ENCODE assay signal across 15 cellular contexts in the genomic region with DNA sequence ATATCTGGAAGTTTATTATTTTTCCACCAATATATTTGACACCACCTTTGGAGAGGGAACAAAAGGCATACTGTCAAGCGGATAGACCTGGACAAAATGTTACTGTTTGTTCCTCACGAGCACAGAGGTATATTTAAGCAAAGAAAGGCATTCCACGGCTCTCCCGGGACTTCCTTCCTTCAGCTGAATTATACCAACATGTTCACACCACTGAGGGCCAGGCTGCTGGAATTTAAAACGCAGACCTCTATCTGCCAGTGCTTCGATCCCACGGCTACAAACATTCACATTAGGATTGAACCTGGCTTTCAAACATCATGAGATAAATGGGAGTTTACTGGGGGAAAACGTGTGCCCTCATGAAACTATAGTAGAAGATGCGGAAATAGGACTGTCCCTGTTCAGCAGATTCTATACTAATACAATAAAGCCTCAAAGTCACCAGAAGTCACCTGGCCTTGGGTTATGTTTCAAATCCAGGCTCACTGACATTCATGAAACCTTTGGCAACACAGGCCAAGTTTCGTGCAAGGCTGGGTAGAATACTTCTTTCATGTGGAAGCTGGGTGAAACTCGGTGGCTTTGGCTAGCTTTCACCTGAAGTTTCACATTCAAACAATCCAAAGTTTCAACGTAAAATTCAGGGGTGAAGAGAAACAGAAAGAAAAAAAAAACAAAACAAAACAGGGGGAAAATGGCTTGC. TPM values are rescaled to one million over a fixed set of nuclear protein-coding genes. Genes with fewer than 3 reads are reported as not detected.
DNase-seq lines count a peak whose midpoint lies in the region; ATAC-seq and TF ChIP-seq lines count a peak whose summit lies in the region.
"Had no signal": no experiment of that assay in that cellular context is flagged by ENCODE, and none has a peak within 500 bp of the region (broad histone marks: within the 10 kb centered on the region; RNA-seq: fewer than 3 reads in every experiment).

No MANE protein-coding gene starts in this region.

- no peak for TF ChIP-seq CTCF in ascending aorta (IDR thresholded peaks at IDR 0.05)
- TF ChIP-seq CTCF in sigmoid colon (IDR thresholded peaks at IDR 0.05): no peak
- no peak for TF ChIP-seq CTCF in spleen (IDR thresholded peaks at IDR 0.05 in 8 of 11, conservative IDR thresholded peaks at IDR 0.05 in 3 of 11)

- H3K27me3 ChIP-seq in ascending aorta (no peaks in the 10 kb centered on the region), sigmoid colon (no peaks in the 10 kb centered on the region), spleen (replicated peaks in 1 of 7) (peaks cover 0 to 7% (median 0%) of the 10 kb centered on the region in 7 donors)

- H3K9me3 Mint-ChIP-seq in activated naive CD4-positive, alpha-beta T cell treated with anti-CD3 and anti-CD28 coated beads, Interleukin-2, amount 50 U/mL, for 72 hours: peaks cover 7 to 12% of the 10 kb centered on the region in 2 donors

- H3K4me3 ChIP-seq in ascending aorta (peak overlapping the region; percentile 55 to 64), sigmoid colon (peak overlapping the region in 2 of 4 donors; percentile 36 to 42), spleen (no peak overlapping the region)
- H3K4me3 ChIP-seq: skin epidermis had no signal

- intact Hi-C loops in ascending aorta (cut with DNase I) (loop anchor here (2.0 kb wide), 3 partner anchors 34 to 116 kb away; no protein-coding TSS in a partner anchor), sigmoid colon (cut with DNase I) (no loop called here), spleen (cut with DNase I; ENCODE audit: low total_unique reads) (no loop called here)

- TF ChIP-seq EP300 in sigmoid colon (IDR thresholded peaks at IDR 0.05): no peak

- H3K27ac ChIP-seq in ascending aorta: peak overlapping the region; percentile 52 to 81
- H3K27ac ChIP-seq in sigmoid colon: peak overlapping the region; percentile 74 to 87 (median 79)
- H3K27ac ChIP-seq in spleen: peak overlapping the region in 3 of 8 donors; percentile 46 to 68 (median 51)

- H3K4me1 ChIP-seq in ascending aorta (peaks cover 0 to 24% of the 10 kb centered on the region in 2 donors), sigmoid colon (peaks cover 0 to 42% (median 25%) of the 10 kb centered on the region in 4 donors), spleen (peaks cover 0 to 28% (median 9%) of the 10 kb centered on the region in 6 donors)
- H3K4me1 ChIP-seq: Caco-2 had no signal

- WGBS in sigmoid colon, 2 donors: 87 to 88% methylated on average over 12 of the region's 12 CpGs
- WGBS in spleen, 5 donors: 78 to 92% (median 84%) methylated on average over 12 of the region's 12 CpGs

- DNase-seq in ascending aorta (ENCODE audit: low spot score in 2 of 2) (no peak), left lobe of liver (ENCODE audit: low spot score) (no peak), sigmoid colon (no peak), AG20443 (ENCODE audit: low spot score) (no peak), NCI-H1048 (lab: John Stamatoyannopoulos, UW) (no peak), spleen (no peak)
- DNase-seq in activated naive CD4-positive, alpha-beta T cell treated with anti-CD3 and anti-CD28 coated beads, Interleukin-2, amount 50 U/mL, for 72 hours (ENCODE audit: low spot score in 2 of 2): no peak
- DNase-seq: Caco-2; naive thymus-derived CD8-positive, alpha-beta T cell; NCI-H1092; NCI-H226; SK-N-SH; stimulated activated naive CD4-positive, alpha-beta T cell treated with Interleukin-2 at 50 U/mL for 16 hours had no signal

- no peaks in the 10 kb centered on the region for H3K36me3 Mint-ChIP-seq in activated naive CD4-positive, alpha-beta T cell treated with anti-CD3 and anti-CD28 coated beads, Interleukin-2, amount 50 U/mL, for 72 hours

- TF ChIP-seq POLR2A in sigmoid colon (IDR thresholded peaks at IDR 0.05): no peak
- no peak for TF ChIP-seq POLR2A in spleen (IDR thresholded peaks at IDR 0.05)

- H3K27ac Mint-ChIP-seq in activated naive CD4-positive, alpha-beta T cell treated with anti-CD3 and anti-CD28 coated beads, Interleukin-2, amount 50 U/mL, for 72 hours: no peak overlapping the region
- H3K27ac Mint-ChIP-seq: naive thymus-derived CD8-positive, alpha-beta T cell had no signal

- no peaks in the 10 kb centered on the region for H3K9me3 ChIP-seq in ascending aorta
- peaks cover 0 to 2% (median 0%) of the 10 kb centered on the region in 4 donors for H3K9me3 ChIP-seq in sigmoid colon
- H3K9me3 ChIP-seq in spleen: peaks cover 0 to 13% (median 9%) of the 10 kb centered on the region in 8 donors
- H3K9me3 ChIP-seq: Caco-2, SK-N-SH had no signal

- no peaks in the 10 kb centered on the region for H3K36me3 ChIP-seq in ascending aorta
- no peaks in the 10 kb centered on the region for H3K36me3 ChIP-seq in sigmoid colon
- H3K36me3 ChIP-seq in spleen: no peaks in the 10 kb centered on the region

- ATAC-seq in GM21717 (IDR thresholded peaks at IDR 0.05; ENCODE audit: unreplicated experiment) (peak; percentile 66), left lobe of liver (peak; percentile 5)
- ATAC-seq in activated naive CD4-positive, alpha-beta T cell treated with anti-CD3 and anti-CD28 coated beads, Interleukin-2, amount 50 U/mL, for 72 hours: no peak
- ATAC-seq: naive thymus-derived CD8-positive, alpha-beta T cell had no signal

RNA-seq across cellular contexts. Expression of gene SORBS2, which starts 39.5 kb away (rescaled TPM):
- total RNA-seq in ascending aorta: 246 TPM
- 126 TPM for total RNA-seq in left lobe of liver
- total RNA-seq in sigmoid colon: 1,000 to 10,000 TPM in 1 of 4 donors, 100 to 1,000 TPM in 3; 849 to 1,032 (median 869) TPM
- polyA plus RNA-seq in sigmoid colon: 10 to 100 TPM in 2 of 3 donors, 1 to 10 TPM in 1; 7.9 to 26.9 (median 15.6) TPM
- total RNA-seq in activated naive CD4-positive, alpha-beta T cell treated with anti-CD3 and anti-CD28 coated beads, Interleukin-2, amount 50 U/mL, for 72 hours: not detected
- 100 to 1,000 TPM in 3 of 7 donors, 10 to 100 TPM in 4; 69.4 to 128 (median 90.4) TPM for total RNA-seq in spleen
- 10 to 100 TPM in 2 of 3 donors, 1 to 10 TPM in 1; 5.9 to 22.0 (median 10.8) TPM for polyA plus RNA-seq in spleen
- total RNA-seq: naive thymus-derived CD8-positive, alpha-beta T cell had no signal

Comparison
In these comparisons a context has a peak if more than half of its experiments do, and no peak if none do; other contexts are left out.
1. ATAC-seq: peak in GM21717 (single experiment) and left lobe of liver (single experiment); none in activated naive CD4-positive, alpha-beta T cell treated with anti-CD3 and anti-CD28 coated beads, Interleukin-2, amount 50 U/mL, for 72 hours (0 of 2).
2. H3K4me3 ChIP-seq: peak in ascending aorta (2 of 2); none in spleen (0 of 8).
3. RNA of gene SORBS2, which starts 39.5 kb away (total RNA-seq): 849 to 1,032 TPM in sigmoid colon, 246 TPM in ascending aorta (single experiment), 126 TPM in left lobe of liver (single experiment) and 69.4 to 128 TPM in spleen; not detected in activated naive CD4-positive, alpha-beta T cell treated with anti-CD3 and anti-CD28 coated beads, Interleukin-2, amount 50 U/mL, for 72 hours; every median in the first group is over 10 times any median in the second.